Comparison of ENCODE assay signal across 1 cellular context in the genomic region with DNA sequence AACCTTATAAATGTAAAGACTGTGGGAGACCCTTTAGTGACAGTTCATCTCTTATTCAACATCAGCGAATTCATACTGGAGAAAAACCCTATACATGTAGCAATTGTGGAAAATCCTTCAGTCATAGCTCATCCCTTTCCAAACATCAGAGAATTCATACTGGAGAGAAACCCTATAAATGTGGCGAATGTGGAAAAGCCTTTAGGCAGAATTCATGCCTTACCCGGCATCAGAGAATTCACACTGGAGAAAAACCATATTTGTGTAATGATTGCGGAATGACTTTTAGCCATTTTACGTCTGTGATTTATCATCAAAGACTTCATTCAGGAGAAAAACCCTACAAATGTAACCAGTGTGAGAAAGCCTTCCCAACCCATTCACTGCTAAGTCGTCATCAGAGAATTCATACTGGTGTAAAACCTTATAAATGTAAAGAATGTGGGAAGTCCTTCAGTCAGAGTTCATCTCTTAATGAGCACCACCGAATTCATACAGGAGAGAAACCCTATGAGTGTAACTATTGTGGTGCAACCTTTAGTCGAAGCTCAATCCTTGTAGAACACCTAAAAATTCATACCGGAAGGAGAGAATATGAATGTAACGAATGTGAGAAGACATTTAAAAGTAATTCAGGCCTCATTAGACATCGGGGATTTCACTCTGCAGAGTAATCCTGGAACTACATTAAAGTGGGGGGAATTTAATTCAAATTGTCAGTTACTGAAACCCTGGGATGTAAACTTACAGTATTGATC.
TF ChIP-seq lines count a peak whose summit lies in the region.

No MANE protein-coding gene starts in this region.

TF ChIP-seq in HCT116, 20 proteins besides CTCF, POLR2A, EP300 and RAD21 (continued from another document):
- TF ChIP-seq SP1 (IDR thresholded peaks at IDR 0.05; ENCODE audit: low read depth) (no peak), EZH2 (IDR thresholded peaks at IDR 0.05) (no peak), SIN3A (IDR thresholded peaks at IDR 0.05; ENCODE audit: low read depth) (no peak)
